1 cellular context compared by ENCODE assay signal in genomic region chr5:176803027-176803942, GRCh38.
TF ChIP-seq lines count a peak whose summit lies in the region.

No MANE protein-coding gene starts in this region.

TF ChIP-seq in GM23338, 12 proteins besides CTCF, POLR2A, EP300 and RAD21 (continued from another document):
- TF ChIP-seq ZNF462 (CRISPR knock-in tag; IDR thresholded peaks at IDR 0.05) = no peak
- TF ChIP-seq ETS1 (IDR thresholded peaks at IDR 0.05) = no peak
- TF ChIP-seq ZNF114 (CRISPR knock-in tag; IDR thresholded peaks at IDR 0.05) = no peak
